ENCODE assay signal across 8 cellular contexts in genomic region chr12:124167141-124167540, GRCh38.
"Had no signal": no experiment of that assay in that cellular context is flagged by ENCODE, and none has a peak within 500 bp of the region (broad histone marks: within the 10 kb centered on the region; RNA-seq: fewer than 3 reads in every experiment).

No MANE protein-coding gene starts in this region.

- FAIRE-seq: G401.6, GM12878, GM12891, GM12892, GM18507, GM19239 had no signal

- DNase-seq: GDM1, GF-D8 had no signal

- ATAC-seq: GM12878 had no signal

- H3K4me3 ChIP-seq: GM12878 had no signal
